ENCODE assay signal across 9 cellular contexts in genomic region chr17:62671553-62671952, GRCh38. TPM values are rescaled to one million over a fixed set of nuclear protein-coding genes. Genes with fewer than 3 reads are reported as not detected.
A peak's percentile ranks its signal among the peaks of the same experiment; 100 is the strongest.
DNase-seq lines count a peak whose midpoint lies in the region; ATAC-seq and TF ChIP-seq lines count a peak whose summit lies in the region.
"Had no signal": no experiment of that assay in that cellular context is flagged by ENCODE, and none has a peak within 500 bp of the region (broad histone marks: within the 10 kb centered on the region; RNA-seq: fewer than 3 reads in every experiment).

No MANE protein-coding gene starts in this region.

- in situ Hi-C loops in brain microvascular endothelial cell (cut with HindIII; ENCODE audit: low pct_ligation_motif_present, low sequenced_read_pairs), result no loop called here

- no peak for ATAC-seq in HG03045 (IDR thresholded peaks at IDR 0.05; ENCODE audit: unreplicated experiment)

- no peak overlapping the region for H3K27ac ChIP-seq in colonic mucosa
- peak overlapping the region in 17 of 21 experiments; percentile 28 to 78 (median 68) for H3K27ac ChIP-seq in skin epidermis
- no peak overlapping the region for H3K27ac ChIP-seq in brain microvascular endothelial cell
- H3K27ac ChIP-seq: neutrophil had no signal

- no peak overlapping the region for H3K9ac ChIP-seq in colonic mucosa (ENCODE audit: low read depth in 2 of 2, low read length in 2 of 2)

- no peaks in the 10 kb centered on the region for H3K36me3 ChIP-seq in colonic mucosa
- H3K36me3 ChIP-seq in brain microvascular endothelial cell (replicated peaks), result peaks cover 93% of the 10 kb centered on the region
- H3K36me3 ChIP-seq: neutrophil had no signal

- H3K4me1 ChIP-seq in colonic mucosa, result peaks cover 3% of the 10 kb centered on the region

- no peaks in the 10 kb centered on the region for H3K9me3 ChIP-seq in colonic mucosa
- H3K9me3 ChIP-seq: neutrophil had no signal

- H3K27me3 ChIP-seq in colonic mucosa (no peaks in the 10 kb centered on the region), brain microvascular endothelial cell (replicated peaks) (no peaks in the 10 kb centered on the region)
- H3K27me3 ChIP-seq: neutrophil had no signal

- TF ChIP-seq CTCF in colonic mucosa (IDR thresholded peaks at IDR 0.05), result no peak
- TF ChIP-seq CTCF in brain microvascular endothelial cell (IDR thresholded peaks at IDR 0.05; ENCODE audit: low read depth, low read length, missing control alignments), result no peak

- DNase-seq in HuH-7.5 (ENCODE audit: low spot score), result peak; percentile 67
- DNase-seq in NCI-H510A treated with DMSO at 0.1 percent for 48 hours (lab: John Stamatoyannopoulos, UW), result peak; percentile 81
- peak; percentile 42 for DNase-seq in colonic mucosa
- DNase-seq in MV-4-11 (lab: John Stamatoyannopoulos, UW), result no peak
- no peak for DNase-seq in brain microvascular endothelial cell
- DNase-seq: activated gamma-delta T cell had no signal

- intact Hi-C loops in colonic mucosa (cut with DNase I), result loop anchor here (10.0 kb wide), 1 partner anchor 733 kb away; no protein-coding TSS in a partner anchor

- no peak overlapping the region for H3K4me3 ChIP-seq in colonic mucosa
- H3K4me3 ChIP-seq in skin epidermis, result peak overlapping the region in 2 of 7 experiments; percentile 10
- H3K4me3 ChIP-seq in brain microvascular endothelial cell (ENCODE audit: low read depth, low read length), result no peak overlapping the region

RNA-seq across cellular contexts. Expression of gene MRC2, which starts 44.1 kb away (rescaled TPM):
- 10 to 100 TPM in 1 of 2 donors, 1 to 10 TPM in 1; 6.4 to 10.9 TPM for total RNA-seq in colonic mucosa

Comparison
In these comparisons a context has a peak if more than half of its experiments do, and no peak if none do; other contexts are left out.
1. DNase-seq: peak in HuH-7.5 (single experiment), NCI-H510A treated with DMSO at 0.1 percent for 48 hours (single experiment) and colonic mucosa (single experiment); none in MV-4-11 (single experiment) and brain microvascular endothelial cell (single experiment).
2. H3K27ac ChIP-seq: peak in skin epidermis (17 of 21); none in colonic mucosa (single experiment) and brain microvascular endothelial cell (single experiment).